Comparison of ENCODE assay signal across 19 cellular contexts in the genomic region with DNA sequence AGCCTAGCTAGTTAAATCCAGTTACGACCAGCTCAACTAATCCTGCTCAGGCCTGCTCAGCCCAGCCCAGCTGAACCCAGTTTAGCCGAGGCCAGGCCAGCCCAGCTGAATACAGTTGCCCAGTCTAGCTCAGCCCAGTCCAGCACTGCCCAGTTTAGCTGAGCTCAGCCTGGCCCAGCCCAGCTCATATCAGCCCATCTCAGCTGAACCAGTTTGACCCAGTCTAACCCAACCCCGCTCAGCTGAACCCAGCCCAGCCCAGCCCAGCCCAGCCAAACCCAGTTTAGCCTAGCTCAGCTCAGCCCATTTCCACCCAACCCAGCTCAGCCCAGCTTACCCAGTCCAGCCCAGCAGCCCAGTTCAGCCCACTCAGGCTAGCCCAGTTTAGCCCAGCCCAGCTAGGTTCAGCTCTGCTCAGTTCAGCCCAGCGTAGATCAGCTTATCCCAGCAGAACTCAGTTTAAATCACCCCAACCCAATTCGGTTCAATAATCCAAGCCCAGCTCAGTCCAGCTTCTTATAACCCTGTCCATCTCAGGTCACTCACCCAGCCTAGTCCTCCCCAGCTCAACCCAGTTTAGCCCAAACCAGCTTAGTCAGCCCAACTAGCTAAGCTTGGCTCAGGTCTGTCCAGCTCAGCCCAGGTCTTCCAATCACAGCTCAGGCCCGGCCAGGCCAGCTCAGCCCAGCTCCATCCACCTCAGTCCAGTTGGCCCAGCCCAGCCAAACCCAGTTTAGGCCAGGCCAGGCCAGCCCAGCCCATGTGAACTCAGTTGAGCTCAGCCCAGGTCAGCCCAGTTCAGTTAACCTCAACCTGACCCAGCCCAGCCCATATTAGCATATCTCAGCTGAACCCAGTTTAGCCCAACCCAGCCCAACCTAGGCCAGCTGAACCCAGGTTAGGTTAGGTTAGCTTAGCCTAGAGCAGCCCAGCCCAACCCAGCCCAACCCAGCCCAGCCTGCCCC.
DNase-seq lines count a peak whose midpoint lies in the region; ATAC-seq and TF ChIP-seq lines count a peak whose summit lies in the region.
"Had no signal": no experiment of that assay in that cellular context is flagged by ENCODE, and none has a peak within 500 bp of the region (broad histone marks: within the 10 kb centered on the region; RNA-seq: fewer than 3 reads in every experiment).

No MANE protein-coding gene starts in this region.

- H3K36me3 ChIP-seq in colonic mucosa (no peaks in the 10 kb centered on the region), osteoblast (ENCODE audit: insufficient read depth, low read length) (no peaks in the 10 kb centered on the region), uterus (no peaks in the 10 kb centered on the region)
- H3K36me3 ChIP-seq: BLaER1 treated with 17β-estradiol and CSF1 and Interleukin-3, amounts not matched to agents 10 nM and 100 nM had no signal

- H3K4me1 ChIP-seq in colonic mucosa (no peaks in the 10 kb centered on the region), osteoblast (ENCODE audit: insufficient read depth, low read length) (no peaks in the 10 kb centered on the region), uterus (no peaks in the 10 kb centered on the region)
- H3K4me1 ChIP-seq: parathyroid adenoma had no signal

- H4K20me1 ChIP-seq in osteoblast (ENCODE audit: insufficient read depth, low read length) = no peaks in the 10 kb centered on the region
- H4K20me1 ChIP-seq: BLaER1 treated with 17β-estradiol and CSF1 and Interleukin-3, amounts not matched to agents 10 nM and 100 nM had no signal

- H3K9ac ChIP-seq in colonic mucosa (ENCODE audit: low read depth in 2 of 2, low read length in 2 of 2) = no peak overlapping the region
- H3K9ac ChIP-seq: BLaER1 treated with 17β-estradiol and CSF1 and Interleukin-3, amounts not matched to agents 10 nM and 100 nM; parathyroid adenoma had no signal

- H3K9me3 ChIP-seq in colonic mucosa (no peaks in the 10 kb centered on the region), osteoblast (ENCODE audit: low read depth, low read length) (no peaks in the 10 kb centered on the region), uterus (no peaks in the 10 kb centered on the region)
- H3K9me3 ChIP-seq: BLaER1 treated with 17β-estradiol and CSF1 and Interleukin-3, amounts not matched to agents 10 nM and 100 nM had no signal

- no peak for TF ChIP-seq CTCF in colonic mucosa (IDR thresholded peaks at IDR 0.05)
- no peak for TF ChIP-seq CTCF in osteoblast (IDR thresholded peaks at IDR 0.05; ENCODE audit: extremely low read depth, low read depth, low read length)
- no peak for TF ChIP-seq CTCF in uterus (IDR thresholded peaks at IDR 0.05)

- H3K27ac ChIP-seq in colonic mucosa (no peak overlapping the region), osteoblast (ENCODE audit: low read depth, low read length) (no peak overlapping the region), uterus (no peak overlapping the region)
- H3K27ac ChIP-seq: BLaER1 treated with 17β-estradiol and CSF1 and Interleukin-3, amounts not matched to agents 10 nM and 100 nM; parathyroid adenoma had no signal

- intact Hi-C loops in colonic mucosa (cut with DNase I) (no loop called here), uterus (cut with DNase I; ENCODE audit: low total_unique reads) (no loop called here)

- peak; percentile 4 for DNase-seq in GM03348 (ENCODE audit: low spot score)
- DNase-seq in HuH-7.5 (ENCODE audit: low spot score) = peak; percentile 45
- DNase-seq in colonic mucosa = peak; percentile 40
- peak; percentile 59 for DNase-seq in osteoblast (ENCODE audit: insufficient read length, low spot score, missing footprints)
- DNase-seq in uterus = no peak
- DNase-seq: activated CD4-positive, alpha-beta T cell treated with anti-CD3 and anti-CD28 coated beads for 4 hours; activated T-cell treated with anti-CD3 and anti-CD28 coated beads, Interleukin-2, amount 50 U/mL, for 72 hours; DMS53; effector memory CD4-positive, alpha-beta T cell; hippocampal formation; KG1; kidney glomerular epithelial cell; NCI-H1417 treated with DMSO at 0.1 percent for 48 hours; stimulated activated CD4-positive, alpha-beta T cell treated with anti-CD3 and anti-CD28 coated beads, Interleukin-4, amount 100 ng/mL, for 4 hours; T-helper 9 cell had no signal

- no peaks in the 10 kb centered on the region for H3K79me2 ChIP-seq in osteoblast (ENCODE audit: insufficient read depth, low read length)
- H3K79me2 ChIP-seq: parathyroid adenoma had no signal

- no peaks in the 10 kb centered on the region for H3K27me3 ChIP-seq in colonic mucosa
- H3K27me3 ChIP-seq in osteoblast (ENCODE audit: insufficient read depth, low read length) = no peaks in the 10 kb centered on the region
- no peaks in the 10 kb centered on the region for H3K27me3 ChIP-seq in uterus
- H3K27me3 ChIP-seq: BLaER1 treated with 17β-estradiol and CSF1 and Interleukin-3, amounts not matched to agents 10 nM and 100 nM had no signal

- H3K4me2 ChIP-seq in osteoblast (ENCODE audit: insufficient read depth, low read length) = no peak overlapping the region
- H3K4me2 ChIP-seq: BLaER1 treated with 17β-estradiol and CSF1 and Interleukin-3, amounts not matched to agents 10 nM and 100 nM had no signal

- TF ChIP-seq POLR2A in uterus (IDR thresholded peaks at IDR 0.05) = no peak

- H3K4me3 ChIP-seq in colonic mucosa (no peak overlapping the region), osteoblast (ENCODE audit: insufficient read depth, low read length) (no peak overlapping the region), uterus (no peak overlapping the region)
- H3K4me3 ChIP-seq: BLaER1 treated with 17β-estradiol and CSF1 and Interleukin-3, amounts not matched to agents 10 nM and 100 nM had no signal

- no peak overlapping the region for H2AFZ ChIP-seq in osteoblast (ENCODE audit: low read length)
- H2AFZ ChIP-seq: parathyroid adenoma had no signal

- ATAC-seq in HG02852 (IDR thresholded peaks at IDR 0.05; ENCODE audit: unreplicated experiment) = no peak
- no peak for ATAC-seq in GM21447 (IDR thresholded peaks at IDR 0.05; ENCODE audit: unreplicated experiment)
- ATAC-seq: activated T-cell treated with anti-CD3 and anti-CD28 coated beads, Interleukin-2, amount 50 U/mL, for 72 hours had no signal

Comparison
In these comparisons a context has a peak if more than half of its experiments do, and no peak if none do; other contexts are left out.
1. DNase-seq: peak in GM03348 (single experiment), HuH-7.5 (single experiment), colonic mucosa (single experiment) and osteoblast (single experiment); none in uterus (0 of 2).